Comparison of ENCODE assay signal across 8 cellular contexts in the genomic region with DNA sequence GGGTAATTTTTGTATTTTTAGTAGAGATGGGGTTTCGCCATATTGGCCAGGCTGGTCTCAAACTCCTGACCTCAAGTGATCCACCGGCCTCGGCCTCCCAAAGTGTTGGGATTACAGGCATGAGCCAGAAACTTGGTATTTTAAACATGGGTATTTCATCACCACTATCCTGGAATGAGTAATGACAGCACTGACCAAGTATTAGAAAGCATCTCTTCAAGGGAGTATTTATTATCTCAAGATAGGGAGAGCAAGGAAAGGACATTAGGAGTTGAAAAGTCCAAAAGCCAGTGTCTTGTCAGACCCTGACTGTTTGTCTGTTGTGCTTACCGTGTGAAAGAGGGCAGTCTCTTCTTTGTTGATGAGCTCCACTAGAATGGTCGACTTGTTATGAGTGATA.
A peak's percentile ranks its signal among the peaks of the same experiment; 100 is the strongest.
DNase-seq lines count a peak whose midpoint lies in the region; ATAC-seq and TF ChIP-seq lines count a peak whose summit lies in the region.
"Not testable (repeated sequence)": the region's sequence is repeated elsewhere in the genome, so short reads cannot be mapped to it uniquely, and the experiment has no call there.

No MANE protein-coding gene starts in this region.

- not testable (repeated sequence) for H3K9me3 ChIP-seq in adipocyte (ENCODE audit: control insufficient read depth, low read length); mesenchymal stem cell (ENCODE audit: control insufficient read depth, low read length); gastrocnemius medialis

- ATAC-seq in gastrocnemius medialis = peak in 1 of 2 donors; percentile 41

- H3K4me2 ChIP-seq in mesenchymal stem cell (ENCODE audit: low read length, poor library complexity, severe bottlenecking) = not testable (repeated sequence)

- H3K4ac ChIP-seq in mesenchymal stem cell (ENCODE audit: low read depth in 1 of 2, low read length in 2 of 2) = not testable (repeated sequence)

- H3K9ac ChIP-seq in adipocyte (ENCODE audit: low read length); mesenchymal stem cell (ENCODE audit: low read length): not testable (repeated sequence)

- H3K36me3 ChIP-seq in adipocyte (ENCODE audit: control insufficient read depth, insufficient read depth, low read length, severe bottlenecking) (peaks cover 70% of the 10 kb centered on the region), mesenchymal stem cell (ENCODE audit: control insufficient read depth in 1 of 2, insufficient read depth in 2 of 2, low read depth in 1 of 2, low read length in 2 of 2) (peaks cover 36 to 85% of the 10 kb centered on the region in 2 experiments), gastrocnemius medialis (peaks cover 3 to 32% of the 10 kb centered on the region in 2 donors)

- H2BK120ac ChIP-seq in mesenchymal stem cell (ENCODE audit: low read depth, low read length) = not testable (repeated sequence)

- intact Hi-C loops in gastrocnemius medialis (cut with DNase I; ENCODE audit: low total_unique reads) = not testable (repeated sequence)

- not testable (repeated sequence) for H2BK15ac ChIP-seq in mesenchymal stem cell (ENCODE audit: low read depth, poor library complexity, severe bottlenecking)

- TF ChIP-seq CTCF in AG04449 (IDR thresholded peaks at IDR 0.05; ENCODE audit: insufficient read depth, low read length, missing control alignments); fibroblast of pulmonary artery (IDR thresholded peaks at IDR 0.05; ENCODE audit: low read length, missing control alignments); gastrocnemius medialis (IDR thresholded peaks at IDR 0.05 in 4 of 5, conservative IDR thresholded peaks at IDR 0.05 in 1 of 5): not testable (repeated sequence)

- 9% methylated on average over 5 of the region's 5 CpGs for WGBS in mesenchymal stem cell

- H3K4me3 ChIP-seq in AG04449 (ENCODE audit: low read depth, low read length); adipocyte (ENCODE audit: low read length); fibroblast of pulmonary artery (replicated peaks; ENCODE audit: low read depth, low read length); mesenchymal stem cell (ENCODE audit: insufficient read depth in 1 of 2, low read depth in 1 of 2, low read length in 2 of 2); gastrocnemius medialis: not testable (repeated sequence)

- not testable (repeated sequence) for H4K8ac ChIP-seq in mesenchymal stem cell (ENCODE audit: low read length)

- not testable (repeated sequence) for TF ChIP-seq POLR2A in gastrocnemius medialis (IDR thresholded peaks at IDR 0.05)

- not testable (repeated sequence) for H3K18ac ChIP-seq in mesenchymal stem cell (ENCODE audit: low read depth in 1 of 2, low read length in 2 of 2)

- H4K91ac ChIP-seq in mesenchymal stem cell (ENCODE audit: low read length) = not testable (repeated sequence)

- not testable (repeated sequence) for H2AK5ac ChIP-seq in mesenchymal stem cell (ENCODE audit: low read length, severe bottlenecking)

- not testable (repeated sequence) for H3K27me3 ChIP-seq in adipocyte (replicated peaks; ENCODE audit: control insufficient read depth, insufficient read depth, low read length); mesenchymal stem cell (ENCODE audit: control insufficient read depth in 1 of 2, insufficient read depth in 1 of 2, low read length in 2 of 2); gastrocnemius medialis

- H2AFZ ChIP-seq in mesenchymal stem cell (ENCODE audit: low read depth, low read length) = not testable (repeated sequence)

- H2BK12ac ChIP-seq in mesenchymal stem cell (ENCODE audit: low read length in 2 of 2) = not testable (repeated sequence)

- CTCF ChIA-PET in AG04449 (lab: Yijun Ruan, JAX) = interaction anchor here (1.0 to 1.5 kb wide), 2 partner anchors 8 to 153 kb away, joined by 3 read pairs; no protein-coding TSS in a partner anchor

- H3K27ac ChIP-seq in mesenchymal stem cell (ENCODE audit: low read length, poor library complexity, severe bottlenecking) = peak overlapping the region; percentile 88
- H3K27ac ChIP-seq in gastrocnemius medialis = peak overlapping the region in 3 of 4 donors; percentile 9 to 14 (median 10)

- peak; percentile 71 for DNase-seq in AG04449 (ENCODE audit: low read depth, low spot score)
- DNase-seq in GM03348 (ENCODE audit: low spot score) = peak; percentile 77
- peak; percentile 89 for DNase-seq in M059J (ENCODE audit: low read depth)
- DNase-seq in adipocyte (ENCODE audit: low read depth) = peak; percentile 73
- DNase-seq in dedifferentiated amniotic fluid mesenchymal stem cell (ENCODE audit: extremely low spot score) = peak; percentile 35
- DNase-seq in fibroblast of pulmonary artery (ENCODE audit: low read depth) = peak; percentile 84
- peak; percentile 91 for DNase-seq in mesenchymal stem cell
- not testable (repeated sequence) for DNase-seq in gastrocnemius medialis

- in situ Hi-C loops in gastrocnemius medialis (cut with MboI; ENCODE audit: low sequenced_read_pairs in 4 of 4) = not testable (repeated sequence)

- H2BK5ac ChIP-seq in mesenchymal stem cell (ENCODE audit: low read depth, low read length, poor library complexity, severe bottlenecking) = not testable (repeated sequence)

- H3K14ac ChIP-seq in mesenchymal stem cell (ENCODE audit: low read length in 2 of 2) = peak overlapping the region in 1 of 2 experiments; percentile 28

- H3K23ac ChIP-seq in mesenchymal stem cell (ENCODE audit: low read length in 2 of 2) = not testable (repeated sequence)

- POLR2A ChIA-PET in AG04449 (lab: Yijun Ruan, JAX) = not testable (repeated sequence)

- H3K79me1 ChIP-seq in mesenchymal stem cell (replicated peaks; ENCODE audit: low read length, poor library complexity, severe bottlenecking) = not testable (repeated sequence)

- not testable (repeated sequence) for H3K4me1 ChIP-seq in adipocyte (ENCODE audit: control insufficient read depth, insufficient read depth, low read length)
- peaks cover 10% of the 10 kb centered on the region for H3K4me1 ChIP-seq in mesenchymal stem cell (ENCODE audit: control insufficient read depth, insufficient read depth, low read depth, low read length)
- peaks cover 3 to 15% of the 10 kb centered on the region in 2 donors for H3K4me1 ChIP-seq in gastrocnemius medialis
